ENCODE assay signal across 1 cellular context in the genomic region with DNA sequence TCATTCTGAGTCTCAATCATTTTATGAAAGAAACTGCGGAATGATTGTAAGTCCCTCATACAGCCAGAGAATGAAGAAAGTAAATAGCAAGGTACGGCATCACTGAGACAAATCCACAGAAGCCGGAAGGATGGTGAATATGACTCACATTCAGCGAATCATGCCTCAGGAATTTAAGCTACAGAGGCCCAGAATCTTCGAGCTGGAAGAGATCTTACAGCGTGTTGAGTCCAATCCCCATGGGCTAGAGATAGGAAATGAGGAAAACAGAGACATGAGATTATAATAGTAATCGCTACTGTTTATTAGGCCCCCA.
TF ChIP-seq lines count a peak whose summit lies in the region.

No MANE protein-coding gene starts in this region.

TF ChIP-seq in SK-N-SH, 30 proteins besides CTCF, POLR2A, EP300 and RAD21 (continued from another document):
- TF ChIP-seq, protein P1, sequence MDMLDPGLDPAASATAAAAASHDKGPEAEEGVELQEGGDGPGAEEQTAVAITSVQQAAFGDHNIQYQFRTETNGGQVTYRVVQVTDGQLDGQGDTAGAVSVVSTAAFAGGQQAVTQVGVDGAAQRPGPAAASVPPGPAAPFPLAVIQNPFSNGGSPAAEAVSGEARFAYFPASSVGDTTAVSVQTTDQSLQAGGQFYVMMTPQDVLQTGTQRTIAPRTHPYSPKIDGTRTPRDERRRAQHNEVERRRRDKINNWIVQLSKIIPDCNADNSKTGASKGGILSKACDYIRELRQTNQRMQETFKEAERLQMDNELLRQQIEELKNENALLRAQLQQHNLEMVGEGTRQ (IDR thresholded peaks at IDR 0.05; ENCODE audit: borderline replicate concordance, low read depth, low read length) = no peak
- no peak for TF ChIP-seq ZBTB33 (IDR thresholded peaks at IDR 0.05; ENCODE audit: borderline replicate concordance, low read depth)
TF ChIP-seq in SK-N-SH: peak in this region for 10.
